Comparison of ENCODE assay signal across 1 cellular context in genomic region chrX:48919947-48920712, GRCh38.
TF ChIP-seq lines count a peak whose summit lies in the region.

No MANE protein-coding gene starts in this region.

TF ChIP-seq in GM12878, 131 proteins besides CTCF, POLR2A, EP300 and RAD21:
- TF ChIP-seq MTA3 (IDR thresholded peaks at IDR 0.05; ENCODE audit: borderline replicate concordance, low read length), result no peak
- no peak for TF ChIP-seq SIN3A (IDR thresholded peaks at IDR 0.05; ENCODE audit: low read depth, low read length)
- TF ChIP-seq BACH1 (IDR thresholded peaks at IDR 0.05; ENCODE audit: borderline replicate concordance), result peak; percentile 23; the same call in 1 of the 2 replicates
- no peak for TF ChIP-seq CBX5 (IDR thresholded peaks at IDR 0.05; ENCODE audit: low read depth)
- no peak; the same call in 1 of the 2 replicates for TF ChIP-seq RUNX3 (IDR thresholded peaks at IDR 0.05; ENCODE audit: low read length)
- TF ChIP-seq POLR2AphosphoS5 (IDR thresholded peaks at IDR 0.05; ENCODE audit: low read length), result peak; percentile 49; the same call in 1 of the 2 replicates
